In the genomic region with DNA sequence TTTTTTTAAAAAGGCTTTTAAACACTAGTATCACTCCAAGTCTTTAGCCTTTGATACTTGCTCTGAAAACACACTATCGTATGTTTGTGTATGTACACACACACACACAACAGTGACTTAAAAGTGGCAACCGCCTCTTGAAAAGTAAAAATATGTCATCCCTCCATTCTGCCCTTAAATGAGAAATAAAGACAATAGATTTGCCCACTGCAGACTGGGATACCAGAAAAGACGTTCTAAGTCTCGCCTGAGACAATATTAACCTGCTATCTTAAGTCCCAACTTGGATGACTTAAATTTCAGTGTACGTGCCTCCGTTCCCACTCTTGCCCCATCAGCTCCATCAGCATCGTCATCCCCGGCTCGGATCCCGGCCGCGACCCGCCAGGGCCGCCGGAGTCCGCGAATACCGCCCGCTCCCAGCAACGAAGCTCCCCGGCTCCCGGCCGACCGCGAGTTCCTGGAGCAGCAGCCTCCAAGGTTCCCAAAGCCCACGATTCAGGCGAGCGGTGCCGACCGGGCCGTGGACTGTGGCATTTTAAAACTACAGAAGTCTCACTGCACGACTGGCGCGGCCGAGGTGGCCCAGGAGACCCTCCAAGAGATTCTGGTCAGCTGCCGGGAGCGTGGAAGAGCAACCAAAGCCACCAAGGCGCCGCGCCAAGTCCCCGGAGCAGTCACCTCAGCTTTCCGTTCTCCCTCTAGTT, we compare ENCODE assay signal across 1 cellular context.
TF ChIP-seq lines count a peak whose summit lies in the region.

No MANE protein-coding gene starts in this region.

TF ChIP-seq in HepG2, 621 proteins besides CTCF, POLR2A, EP300 and RAD21 (continued from another document and continues in another):
- TF ChIP-seq DMAP1 (CRISPR knock-in tag; IDR thresholded peaks at IDR 0.05) (no peak), ZNF558 (CRISPR knock-in tag; IDR thresholded peaks at IDR 0.05; ENCODE audit: borderline replicate concordance) (no peak), TCF7L2 (IDR thresholded peaks at IDR 0.05; ENCODE audit: low read depth, low read length) (no peak), NFATC3 (CRISPR knock-in tag; IDR thresholded peaks at IDR 0.05) (0 out of 2 replicates have a peak, but pooled peaks have one; percentile 63), ZNF616 (CRISPR knock-in tag; IDR thresholded peaks at IDR 0.05; ENCODE audit: low read depth) (no peak), PHF21A (CRISPR knock-in tag; IDR thresholded peaks at IDR 0.05) (no peak), ZMYM2 (CRISPR knock-in tag; IDR thresholded peaks at IDR 0.05) (no peak), SNAI1 (CRISPR knock-in tag; IDR thresholded peaks at IDR 0.05; ENCODE audit: borderline replicate concordance) (no peak), ZNF101 (CRISPR knock-in tag; IDR thresholded peaks at IDR 0.05; ENCODE audit: borderline replicate concordance, low read depth) (no peak), ZNF296 (CRISPR knock-in tag; conservative IDR thresholded peaks at IDR 0.05) (no peak), ARHGAP35 (CRISPR knock-in tag; IDR thresholded peaks at IDR 0.05; ENCODE audit: borderline replicate concordance) (peak; percentile 12; the same call in 1 of the 2 replicates), ZNF773 (CRISPR knock-in tag; IDR thresholded peaks at IDR 0.05; ENCODE audit: borderline replicate concordance) (no peak), PPARG (CRISPR knock-in tag; conservative IDR thresholded peaks at IDR 0.05) (no peak), ARNTL (CRISPR knock-in tag; IDR thresholded peaks at IDR 0.05) (no peak), RARG (CRISPR knock-in tag; IDR thresholded peaks at IDR 0.05; ENCODE audit: low read depth) (no peak), ZFP1 (CRISPR knock-in tag; IDR thresholded peaks at IDR 0.05) (no peak), DPF2 (CRISPR knock-in tag; IDR thresholded peaks at IDR 0.05; ENCODE audit: borderline replicate concordance, low read depth) (no peak), SATB2 (CRISPR knock-in tag; IDR thresholded peaks at IDR 0.05) (no peak), MED8 (CRISPR knock-in tag; IDR thresholded peaks at IDR 0.05; ENCODE audit: insufficient replicate concordance) (no peak), ZNF441 (CRISPR knock-in tag; IDR thresholded peaks at IDR 0.05; ENCODE audit: borderline replicate concordance) (peak; percentile 91), NFKB2 (CRISPR knock-in tag; IDR thresholded peaks at IDR 0.05; ENCODE audit: borderline replicate concordance) (no peak), NCOA2 (CRISPR knock-in tag; IDR thresholded peaks at IDR 0.05) (no peak), HNRNPL (IDR thresholded peaks at IDR 0.05; ENCODE audit: low read depth, low read length) (0 out of 2 replicates have a peak, but pooled peaks have one; percentile 2), ZNF878 (CRISPR knock-in tag; IDR thresholded peaks at IDR 0.05) (no peak), ZNF230 (CRISPR knock-in tag; IDR thresholded peaks at IDR 0.05) (no peak), ZNF607 (CRISPR knock-in tag; IDR thresholded peaks at IDR 0.05; ENCODE audit: borderline replicate concordance) (no peak), ZNF709 (CRISPR knock-in tag; IDR thresholded peaks at IDR 0.05) (no peak), CBX5 (CRISPR knock-in tag; IDR thresholded peaks at IDR 0.05; ENCODE audit: borderline replicate concordance) (no peak), ZNF766 (CRISPR knock-in tag; IDR thresholded peaks at IDR 0.05; ENCODE audit: borderline replicate concordance) (no peak), ZNF841 (CRISPR knock-in tag; IDR thresholded peaks at IDR 0.05; ENCODE audit: borderline replicate concordance) (no peak), ARID2 (CRISPR knock-in tag; IDR thresholded peaks at IDR 0.05; ENCODE audit: borderline replicate concordance) (peak; percentile 58; the same call in 1 of the 2 replicates)
- TF ChIP-seq, protein P1, sequence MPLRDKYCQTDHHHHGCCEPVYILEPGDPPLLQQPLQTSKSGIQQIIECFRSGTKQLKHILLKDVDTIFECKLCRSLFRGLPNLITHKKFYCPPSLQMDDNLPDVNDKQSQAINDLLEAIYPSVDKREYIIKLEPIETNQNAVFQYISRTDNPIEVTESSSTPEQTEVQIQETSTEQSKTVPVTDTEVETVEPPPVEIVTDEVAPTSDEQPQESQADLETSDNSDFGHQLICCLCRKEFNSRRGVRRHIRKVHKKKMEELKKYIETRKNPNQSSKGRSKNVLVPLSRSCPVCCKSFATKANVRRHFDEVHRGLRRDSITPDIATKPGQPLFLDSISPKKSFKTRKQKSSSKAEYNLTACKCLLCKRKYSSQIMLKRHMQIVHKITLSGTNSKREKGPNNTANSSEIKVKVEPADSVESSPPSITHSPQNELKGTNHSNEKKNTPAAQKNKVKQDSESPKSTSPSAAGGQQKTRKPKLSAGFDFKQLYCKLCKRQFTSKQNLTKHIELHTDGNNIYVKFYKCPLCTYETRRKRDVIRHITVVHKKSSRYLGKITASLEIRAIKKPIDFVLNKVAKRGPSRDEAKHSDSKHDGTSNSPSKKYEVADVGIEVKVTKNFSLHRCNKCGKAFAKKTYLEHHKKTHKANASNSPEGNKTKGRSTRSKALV (CRISPR knock-in tag; IDR thresholded peaks at IDR 0.05), result no peak
- TF ChIP-seq, protein P2, sequence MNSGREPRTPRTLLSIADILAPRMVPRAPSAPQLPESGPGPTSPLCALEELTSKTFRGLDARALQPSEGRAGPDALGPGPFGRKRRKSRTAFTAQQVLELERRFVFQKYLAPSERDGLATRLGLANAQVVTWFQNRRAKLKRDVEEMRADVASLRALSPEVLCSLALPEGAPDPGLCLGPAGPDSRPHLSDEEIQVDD (CRISPR knock-in tag; IDR thresholded peaks at IDR 0.05; ENCODE audit: borderline replicate concordance), result no peak
- TF ChIP-seq, protein P3, sequence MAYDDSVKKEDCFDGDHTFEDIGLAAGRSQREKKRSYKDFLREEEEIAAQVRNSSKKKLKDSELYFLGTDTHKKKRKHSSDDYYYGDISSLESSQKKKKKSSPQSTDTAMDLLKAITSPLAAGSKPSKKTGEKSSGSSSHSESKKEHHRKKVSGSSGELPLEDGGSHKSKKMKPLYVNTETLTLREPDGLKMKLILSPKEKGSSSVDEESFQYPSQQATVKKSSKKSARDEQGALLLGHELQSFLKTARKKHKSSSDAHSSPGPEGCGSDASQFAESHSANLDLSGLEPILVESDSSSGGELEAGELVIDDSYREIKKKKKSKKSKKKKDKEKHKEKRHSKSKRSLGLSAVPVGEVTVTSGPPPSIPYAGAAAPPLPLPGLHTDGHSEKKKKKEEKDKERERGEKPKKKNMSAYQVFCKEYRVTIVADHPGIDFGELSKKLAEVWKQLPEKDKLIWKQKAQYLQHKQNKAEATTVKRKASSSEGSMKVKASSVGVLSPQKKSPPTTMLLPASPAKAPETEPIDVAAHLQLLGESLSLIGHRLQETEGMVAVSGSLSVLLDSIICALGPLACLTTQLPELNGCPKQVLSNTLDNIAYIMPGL (CRISPR knock-in tag; IDR thresholded peaks at IDR 0.05; ENCODE audit: borderline replicate concordance in 1 of 2, low read depth in 1 of 2), result no peak
- TF ChIP-seq, protein P4, sequence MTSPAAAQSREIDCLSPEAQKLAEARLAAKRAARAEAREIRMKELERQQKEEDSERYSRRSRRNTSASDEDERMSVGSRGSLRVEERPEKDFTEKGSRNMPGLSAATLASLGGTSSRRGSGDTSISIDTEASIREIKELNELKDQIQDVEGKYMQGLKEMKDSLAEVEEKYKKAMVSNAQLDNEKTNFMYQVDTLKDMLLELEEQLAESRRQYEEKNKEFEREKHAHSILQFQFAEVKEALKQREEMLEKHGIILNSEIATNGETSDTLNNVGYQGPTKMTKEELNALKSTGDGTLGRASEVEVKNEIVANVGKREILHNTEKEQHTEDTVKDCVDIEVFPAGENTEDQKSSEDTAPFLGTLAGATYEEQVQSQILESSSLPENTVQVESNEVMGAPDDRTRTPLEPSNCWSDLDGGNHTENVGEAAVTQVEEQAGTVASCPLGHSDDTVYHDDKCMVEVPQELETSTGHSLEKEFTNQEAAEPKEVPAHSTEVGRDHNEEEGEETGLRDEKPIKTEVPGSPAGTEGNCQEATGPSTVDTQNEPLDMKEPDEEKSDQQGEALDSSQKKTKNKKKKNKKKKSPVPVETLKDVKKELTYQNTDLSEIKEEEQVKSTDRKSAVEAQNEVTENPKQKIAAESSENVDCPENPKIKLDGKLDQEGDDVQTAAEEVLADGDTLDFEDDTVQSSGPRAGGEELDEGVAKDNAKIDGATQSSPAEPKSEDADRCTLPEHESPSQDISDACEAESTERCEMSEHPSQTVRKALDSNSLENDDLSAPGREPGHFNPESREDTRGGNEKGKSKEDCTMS (CRISPR knock-in tag; conservative IDR thresholded peaks at IDR 0.05), result no peak
- TF ChIP-seq, protein P5, sequence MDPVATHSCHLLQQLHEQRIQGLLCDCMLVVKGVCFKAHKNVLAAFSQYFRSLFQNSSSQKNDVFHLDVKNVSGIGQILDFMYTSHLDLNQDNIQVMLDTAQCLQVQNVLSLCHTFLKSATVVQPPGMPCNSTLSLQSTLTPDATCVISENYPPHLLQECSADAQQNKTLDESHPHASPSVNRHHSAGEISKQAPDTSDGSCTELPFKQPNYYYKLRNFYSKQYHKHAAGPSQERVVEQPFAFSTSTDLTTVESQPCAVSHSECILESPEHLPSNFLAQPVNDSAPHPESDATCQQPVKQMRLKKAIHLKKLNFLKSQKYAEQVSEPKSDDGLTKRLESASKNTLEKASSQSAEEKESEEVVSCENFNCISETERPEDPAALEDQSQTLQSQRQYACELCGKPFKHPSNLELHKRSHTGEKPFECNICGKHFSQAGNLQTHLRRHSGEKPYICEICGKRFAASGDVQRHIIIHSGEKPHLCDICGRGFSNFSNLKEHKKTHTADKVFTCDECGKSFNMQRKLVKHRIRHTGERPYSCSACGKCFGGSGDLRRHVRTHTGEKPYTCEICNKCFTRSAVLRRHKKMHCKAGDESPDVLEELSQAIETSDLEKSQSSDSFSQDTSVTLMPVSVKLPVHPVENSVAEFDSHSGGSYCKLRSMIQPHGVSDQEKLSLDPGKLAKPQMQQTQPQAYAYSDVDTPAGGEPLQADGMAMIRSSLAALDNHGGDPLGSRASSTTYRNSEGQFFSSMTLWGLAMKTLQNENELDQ (CRISPR knock-in tag; IDR thresholded peaks at IDR 0.05; ENCODE audit: borderline replicate concordance), result no peak
- TF ChIP-seq, protein P6, sequence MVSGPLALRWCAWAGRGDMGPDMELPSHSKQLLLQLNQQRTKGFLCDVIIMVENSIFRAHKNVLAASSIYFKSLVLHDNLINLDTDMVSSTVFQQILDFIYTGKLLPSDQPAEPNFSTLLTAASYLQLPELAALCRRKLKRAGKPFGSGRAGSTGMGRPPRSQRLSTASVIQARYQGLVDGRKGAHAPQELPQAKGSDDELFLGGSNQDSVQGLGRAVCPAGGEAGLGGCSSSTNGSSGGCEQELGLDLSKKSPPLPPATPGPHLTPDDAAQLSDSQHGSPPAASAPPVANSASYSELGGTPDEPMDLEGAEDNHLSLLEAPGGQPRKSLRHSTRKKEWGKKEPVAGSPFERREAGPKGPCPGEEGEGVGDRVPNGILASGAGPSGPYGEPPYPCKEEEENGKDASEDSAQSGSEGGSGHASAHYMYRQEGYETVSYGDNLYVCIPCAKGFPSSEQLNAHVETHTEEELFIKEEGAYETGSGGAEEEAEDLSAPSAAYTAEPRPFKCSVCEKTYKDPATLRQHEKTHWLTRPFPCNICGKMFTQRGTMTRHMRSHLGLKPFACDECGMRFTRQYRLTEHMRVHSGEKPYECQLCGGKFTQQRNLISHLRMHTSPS (CRISPR knock-in tag; IDR thresholded peaks at IDR 0.05; ENCODE audit: low read depth), result no peak
- TF ChIP-seq, protein P7, sequence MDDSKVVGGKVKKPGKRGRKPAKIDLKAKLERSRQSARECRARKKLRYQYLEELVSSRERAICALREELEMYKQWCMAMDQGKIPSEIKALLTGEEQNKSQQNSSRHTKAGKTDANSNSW (CRISPR knock-in tag; IDR thresholded peaks at IDR 0.05; ENCODE audit: borderline replicate concordance), result 0 out of 2 replicates have a peak, but pooled peaks have one; percentile 45
- TF ChIP-seq, protein P8, sequence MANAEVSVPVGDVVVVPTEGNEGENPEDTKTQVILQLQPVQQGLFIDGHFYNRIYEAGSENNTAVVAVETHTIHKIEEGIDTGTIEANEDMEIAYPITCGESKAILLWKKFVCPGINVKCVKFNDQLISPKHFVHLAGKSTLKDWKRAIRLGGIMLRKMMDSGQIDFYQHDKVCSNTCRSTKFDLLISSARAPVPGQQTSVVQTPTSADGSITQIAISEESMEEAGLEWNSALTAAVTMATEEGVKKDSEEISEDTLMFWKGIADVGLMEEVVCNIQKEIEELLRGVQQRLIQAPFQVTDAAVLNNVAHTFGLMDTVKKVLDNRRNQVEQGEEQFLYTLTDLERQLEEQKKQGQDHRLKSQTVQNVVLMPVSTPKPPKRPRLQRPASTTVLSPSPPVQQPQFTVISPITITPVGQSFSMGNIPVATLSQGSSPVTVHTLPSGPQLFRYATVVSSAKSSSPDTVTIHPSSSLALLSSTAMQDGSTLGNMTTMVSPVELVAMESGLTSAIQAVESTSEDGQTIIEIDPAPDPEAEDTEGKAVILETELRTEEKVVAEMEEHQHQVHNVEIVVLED (CRISPR knock-in tag; IDR thresholded peaks at IDR 0.05; ENCODE audit: borderline replicate concordance), result 0 out of 2 replicates have a peak, but pooled peaks have one; percentile 6
- TF ChIP-seq, protein P9, sequence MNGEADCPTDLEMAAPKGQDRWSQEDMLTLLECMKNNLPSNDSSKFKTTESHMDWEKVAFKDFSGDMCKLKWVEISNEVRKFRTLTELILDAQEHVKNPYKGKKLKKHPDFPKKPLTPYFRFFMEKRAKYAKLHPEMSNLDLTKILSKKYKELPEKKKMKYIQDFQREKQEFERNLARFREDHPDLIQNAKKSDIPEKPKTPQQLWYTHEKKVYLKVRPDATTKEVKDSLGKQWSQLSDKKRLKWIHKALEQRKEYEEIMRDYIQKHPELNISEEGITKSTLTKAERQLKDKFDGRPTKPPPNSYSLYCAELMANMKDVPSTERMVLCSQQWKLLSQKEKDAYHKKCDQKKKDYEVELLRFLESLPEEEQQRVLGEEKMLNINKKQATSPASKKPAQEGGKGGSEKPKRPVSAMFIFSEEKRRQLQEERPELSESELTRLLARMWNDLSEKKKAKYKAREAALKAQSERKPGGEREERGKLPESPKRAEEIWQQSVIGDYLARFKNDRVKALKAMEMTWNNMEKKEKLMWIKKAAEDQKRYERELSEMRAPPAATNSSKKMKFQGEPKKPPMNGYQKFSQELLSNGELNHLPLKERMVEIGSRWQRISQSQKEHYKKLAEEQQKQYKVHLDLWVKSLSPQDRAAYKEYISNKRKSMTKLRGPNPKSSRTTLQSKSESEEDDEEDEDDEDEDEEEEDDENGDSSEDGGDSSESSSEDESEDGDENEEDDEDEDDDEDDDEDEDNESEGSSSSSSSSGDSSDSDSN (CRISPR knock-in tag; IDR thresholded peaks at IDR 0.05), result peak; percentile 79; the same call in 1 of the 2 replicates
- TF ChIP-seq, protein P10, sequence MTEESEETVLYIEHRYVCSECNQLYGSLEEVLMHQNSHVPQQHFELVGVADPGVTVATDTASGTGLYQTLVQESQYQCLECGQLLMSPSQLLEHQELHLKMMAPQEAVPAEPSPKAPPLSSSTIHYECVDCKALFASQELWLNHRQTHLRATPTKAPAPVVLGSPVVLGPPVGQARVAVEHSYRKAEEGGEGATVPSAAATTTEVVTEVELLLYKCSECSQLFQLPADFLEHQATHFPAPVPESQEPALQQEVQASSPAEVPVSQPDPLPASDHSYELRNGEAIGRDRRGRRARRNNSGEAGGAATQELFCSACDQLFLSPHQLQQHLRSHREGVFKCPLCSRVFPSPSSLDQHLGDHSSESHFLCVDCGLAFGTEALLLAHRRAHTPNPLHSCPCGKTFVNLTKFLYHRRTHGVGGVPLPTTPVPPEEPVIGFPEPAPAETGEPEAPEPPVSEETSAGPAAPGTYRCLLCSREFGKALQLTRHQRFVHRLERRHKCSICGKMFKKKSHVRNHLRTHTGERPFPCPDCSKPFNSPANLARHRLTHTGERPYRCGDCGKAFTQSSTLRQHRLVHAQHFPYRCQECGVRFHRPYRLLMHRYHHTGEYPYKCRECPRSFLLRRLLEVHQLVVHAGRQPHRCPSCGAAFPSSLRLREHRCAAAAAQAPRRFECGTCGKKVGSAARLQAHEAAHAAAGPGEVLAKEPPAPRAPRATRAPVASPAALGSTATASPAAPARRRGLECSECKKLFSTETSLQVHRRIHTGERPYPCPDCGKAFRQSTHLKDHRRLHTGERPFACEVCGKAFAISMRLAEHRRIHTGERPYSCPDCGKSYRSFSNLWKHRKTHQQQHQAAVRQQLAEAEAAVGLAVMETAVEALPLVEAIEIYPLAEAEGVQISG (CRISPR knock-in tag; IDR thresholded peaks at IDR 0.05), result no peak
